In the genomic region with DNA sequence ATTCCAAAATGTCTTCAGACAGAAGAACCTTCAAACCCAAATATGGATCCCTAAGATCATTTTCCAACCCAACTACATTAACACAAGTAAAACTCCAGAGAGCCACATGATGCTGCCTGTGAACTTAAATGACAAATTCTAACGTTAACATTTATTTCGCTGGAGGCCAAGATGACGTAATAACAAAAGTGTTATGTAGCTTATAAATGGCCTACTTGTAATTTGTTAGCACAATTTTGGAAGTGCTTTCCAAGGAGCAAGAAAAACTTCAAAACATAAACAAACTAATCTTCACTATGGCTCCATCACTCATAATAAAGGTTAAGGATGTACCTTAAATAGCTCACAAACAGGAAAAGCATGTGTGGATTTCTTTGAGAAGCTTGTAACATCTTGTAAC, we compare ENCODE assay signal across 33 cellular contexts.
"Had no signal": no experiment of that assay in that cellular context is flagged by ENCODE, and none has a peak within 500 bp of the region (broad histone marks: within the 10 kb centered on the region; RNA-seq: fewer than 3 reads in every experiment).

No MANE protein-coding gene starts in this region.

- H3K4me3 ChIP-seq: cardiac muscle cell, coronary artery, heart left ventricle, skin epidermis, stomach, thyroid gland, upper lobe of right lung had no signal

- H3K4me3 Mint-ChIP-seq: activated B cell treated with CpG ODN at 0.5 μM for 24 hours; activated CD4-positive, alpha-beta T cell treated with anti-CD3 and anti-CD28 coated beads for 36 hours; activated naive CD8-positive, alpha-beta T cell; activated T-cell treated with anti-CD3 and anti-CD28 coated beads, Interleukin-2, amount 50 U/mL, for 72 hours; effector memory CD8-positive, alpha-beta T cell; immature natural killer cell; naive thymus-derived CD8-positive, alpha-beta T cell; neural crest cell; stimulated activated naive B cell treated with anti-CD40 and anti-IgM and Interleukin-4, amounts not matched to agents 10 μg/mL and 1 μg/mL and 100 μg/mL, for 72 hours; T-cell; T-helper 2 cell treated with Interferon-gamma antibody and Interleukin-4, amounts not matched to agents 5 μg/mL and 100 μg/mL, for 36 hours had no signal

- H3K27ac ChIP-seq: cardiac muscle cell, coronary artery, heart left ventricle, stomach, thyroid gland, upper lobe of right lung had no signal

- H3K4me1 ChIP-seq: upper lobe of right lung had no signal

- H3K9me3 ChIP-seq: heart left ventricle, stomach, thyroid gland, upper lobe of right lung had no signal

- H3K36me3 ChIP-seq: cardiac muscle cell, heart left ventricle, stomach, thyroid gland, upper lobe of right lung had no signal

- FAIRE-seq: kidney had no signal

- H3K27me3 Mint-ChIP-seq: activated B cell treated with CpG ODN at 0.5 μM for 24 hours; activated CD4-positive, alpha-beta T cell treated with anti-CD3 and anti-CD28 coated beads for 36 hours; activated naive CD8-positive, alpha-beta T cell; effector memory CD8-positive, alpha-beta T cell; naive thymus-derived CD8-positive, alpha-beta T cell; stimulated activated naive B cell treated with anti-CD40 and anti-IgM and Interleukin-4, amounts not matched to agents 10 μg/mL and 1 μg/mL and 100 μg/mL, for 72 hours; T-cell had no signal

- H3K27me3 ChIP-seq: cardiac muscle cell, heart left ventricle, stomach, thyroid gland, upper lobe of right lung had no signal

- H3K4me1 Mint-ChIP-seq: activated B cell treated with CpG ODN at 0.5 μM for 24 hours; activated CD4-positive, alpha-beta T cell treated with anti-CD3 and anti-CD28 coated beads for 36 hours; neural crest cell; stimulated activated naive B cell treated with anti-CD40 and anti-IgM and Interleukin-4, amounts not matched to agents 10 μg/mL and 1 μg/mL and 100 μg/mL, for 72 hours; T-cell had no signal

- DNase-seq: activated B cell treated with CpG ODN at 0.5 μM for 24 hours; activated CD4-positive, alpha-beta T cell treated with anti-CD3 and anti-CD28 coated beads for 36 hours; activated effector memory CD4-positive, alpha-beta T cell treated with Interleukin-2 at 50 U/mL for 16 hours; activated naive CD4-positive, alpha-beta T cell treated with Interleukin-2 at 50 U/mL for 16 hours; activated T-cell treated with anti-CD3 and anti-CD28 coated beads for 4 hours; activated T-cell treated with anti-CD3 and anti-CD28 coated beads, Interleukin-2, amount 50 U/mL, for 72 hours; anterior cingulate cortex; cerebellar nuclear complex; effector memory CD8-positive, alpha-beta T cell; erythroblast; heart left ventricle; hypothalamus; immature natural killer cell; kidney; left colon; mammary epithelial cell; midbrain; naive thymus-derived CD8-positive, alpha-beta T cell; nucleus accumbens; stimulated activated CD4-positive, alpha-beta T cell treated with anti-CD3 and anti-CD28 coated beads, Interleukin-12 subunit alpha, Interleukin-12 subunit beta, amount 100 ng/mL, for 4 hours; stimulated activated CD4-positive, alpha-beta T cell treated with anti-CD3 and anti-CD28 coated beads, Interleukin-4, amount 100 ng/mL, for 24 hours; stimulated activated naive B cell treated with anti-CD40 and anti-IgM and Interleukin-4, amounts not matched to agents 10 μg/mL and 1 μg/mL and 100 μg/mL, for 72 hours; stomach; T-cell; upper lobe of right lung had no signal

- ATAC-seq: activated CD4-positive, alpha-beta T cell treated with anti-CD3 and anti-CD28 coated beads for 36 hours; activated T-cell treated with anti-CD3 and anti-CD28 coated beads, Interleukin-2, amount 50 U/mL, for 72 hours; effector memory CD8-positive, alpha-beta T cell; heart left ventricle; left colon; naive thymus-derived CD8-positive, alpha-beta T cell; sciatic nerve; stimulated activated naive B cell treated with anti-CD40 and anti-IgM and Interleukin-4, amounts not matched to agents 10 μg/mL and 1 μg/mL and 100 μg/mL, for 72 hours; T-cell had no signal

- H3K27ac Mint-ChIP-seq: activated B cell treated with CpG ODN at 0.5 μM for 24 hours; activated CD4-positive, alpha-beta T cell treated with anti-CD3 and anti-CD28 coated beads for 36 hours; activated naive CD8-positive, alpha-beta T cell; activated T-cell treated with anti-CD3 and anti-CD28 coated beads, Interleukin-2, amount 50 U/mL, for 72 hours; effector memory CD8-positive, alpha-beta T cell; immature natural killer cell; naive thymus-derived CD8-positive, alpha-beta T cell; stimulated activated naive B cell treated with anti-CD40 and anti-IgM and Interleukin-4, amounts not matched to agents 10 μg/mL and 1 μg/mL and 100 μg/mL, for 72 hours; T-cell; T-helper 2 cell treated with Interferon-gamma antibody and Interleukin-4, amounts not matched to agents 5 μg/mL and 100 μg/mL, for 36 hours had no signal
